In the genomic region with DNA sequence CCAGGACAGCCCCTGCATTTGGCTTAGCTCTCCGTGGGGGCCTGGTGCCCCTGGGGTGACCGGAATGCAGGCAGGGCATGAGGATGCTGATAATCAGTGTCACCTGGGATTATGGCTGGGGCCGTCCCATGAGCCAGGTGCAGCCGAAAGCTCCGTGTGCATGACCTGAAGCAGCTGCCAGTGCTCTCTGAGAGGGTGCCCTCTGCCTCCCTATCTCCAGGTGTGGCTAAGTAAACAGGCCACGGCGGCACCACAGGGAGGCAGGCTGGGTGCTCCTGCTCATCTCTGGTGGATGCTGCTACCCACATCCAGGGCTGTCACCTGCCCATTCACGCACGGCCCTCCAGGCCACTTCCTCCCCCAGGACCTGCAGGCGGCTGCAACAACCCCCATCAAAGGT, we compare ENCODE assay signal across 1 cellular context.
TF ChIP-seq lines count a peak whose summit lies in the region.

No MANE protein-coding gene starts in this region.

TF ChIP-seq in WTC11, 78 proteins besides CTCF, POLR2A, EP300 and RAD21 (continued from another document):
- TF ChIP-seq, protein P1, sequence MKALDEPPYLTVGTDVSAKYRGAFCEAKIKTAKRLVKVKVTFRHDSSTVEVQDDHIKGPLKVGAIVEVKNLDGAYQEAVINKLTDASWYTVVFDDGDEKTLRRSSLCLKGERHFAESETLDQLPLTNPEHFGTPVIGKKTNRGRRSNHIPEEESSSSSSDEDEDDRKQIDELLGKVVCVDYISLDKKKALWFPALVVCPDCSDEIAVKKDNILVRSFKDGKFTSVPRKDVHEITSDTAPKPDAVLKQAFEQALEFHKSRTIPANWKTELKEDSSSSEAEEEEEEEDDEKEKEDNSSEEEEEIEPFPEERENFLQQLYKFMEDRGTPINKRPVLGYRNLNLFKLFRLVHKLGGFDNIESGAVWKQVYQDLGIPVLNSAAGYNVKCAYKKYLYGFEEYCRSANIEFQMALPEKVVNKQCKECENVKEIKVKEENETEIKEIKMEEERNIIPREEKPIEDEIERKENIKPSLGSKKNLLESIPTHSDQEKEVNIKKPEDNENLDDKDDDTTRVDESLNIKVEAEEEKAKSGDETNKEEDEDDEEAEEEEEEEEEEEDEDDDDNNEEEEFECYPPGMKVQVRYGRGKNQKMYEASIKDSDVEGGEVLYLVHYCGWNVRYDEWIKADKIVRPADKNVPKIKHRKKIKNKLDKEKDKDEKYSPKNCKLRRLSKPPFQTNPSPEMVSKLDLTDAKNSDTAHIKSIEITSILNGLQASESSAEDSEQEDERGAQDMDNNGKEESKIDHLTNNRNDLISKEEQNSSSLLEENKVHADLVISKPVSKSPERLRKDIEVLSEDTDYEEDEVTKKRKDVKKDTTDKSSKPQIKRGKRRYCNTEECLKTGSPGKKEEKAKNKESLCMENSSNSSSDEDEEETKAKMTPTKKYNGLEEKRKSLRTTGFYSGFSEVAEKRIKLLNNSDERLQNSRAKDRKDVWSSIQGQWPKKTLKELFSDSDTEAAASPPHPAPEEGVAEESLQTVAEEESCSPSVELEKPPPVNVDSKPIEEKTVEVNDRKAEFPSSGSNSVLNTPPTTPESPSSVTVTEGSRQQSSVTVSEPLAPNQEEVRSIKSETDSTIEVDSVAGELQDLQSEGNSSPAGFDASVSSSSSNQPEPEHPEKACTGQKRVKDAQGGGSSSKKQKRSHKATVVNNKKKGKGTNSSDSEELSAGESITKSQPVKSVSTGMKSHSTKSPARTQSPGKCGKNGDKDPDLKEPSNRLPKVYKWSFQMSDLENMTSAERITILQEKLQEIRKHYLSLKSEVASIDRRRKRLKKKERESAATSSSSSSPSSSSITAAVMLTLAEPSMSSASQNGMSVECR (CRISPR knock-in tag; IDR thresholded peaks at IDR 0.05; ENCODE audit: borderline replicate concordance) = no peak
- TF ChIP-seq, protein P2, sequence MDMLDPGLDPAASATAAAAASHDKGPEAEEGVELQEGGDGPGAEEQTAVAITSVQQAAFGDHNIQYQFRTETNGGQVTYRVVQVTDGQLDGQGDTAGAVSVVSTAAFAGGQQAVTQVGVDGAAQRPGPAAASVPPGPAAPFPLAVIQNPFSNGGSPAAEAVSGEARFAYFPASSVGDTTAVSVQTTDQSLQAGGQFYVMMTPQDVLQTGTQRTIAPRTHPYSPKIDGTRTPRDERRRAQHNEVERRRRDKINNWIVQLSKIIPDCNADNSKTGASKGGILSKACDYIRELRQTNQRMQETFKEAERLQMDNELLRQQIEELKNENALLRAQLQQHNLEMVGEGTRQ (CRISPR knock-in tag; IDR thresholded peaks at IDR 0.05) = no peak
- TF ChIP-seq NR3C1 (CRISPR knock-in tag; conservative IDR thresholded peaks at IDR 0.05; ENCODE audit: low read depth) = no peak
- TF ChIP-seq, protein P3, sequence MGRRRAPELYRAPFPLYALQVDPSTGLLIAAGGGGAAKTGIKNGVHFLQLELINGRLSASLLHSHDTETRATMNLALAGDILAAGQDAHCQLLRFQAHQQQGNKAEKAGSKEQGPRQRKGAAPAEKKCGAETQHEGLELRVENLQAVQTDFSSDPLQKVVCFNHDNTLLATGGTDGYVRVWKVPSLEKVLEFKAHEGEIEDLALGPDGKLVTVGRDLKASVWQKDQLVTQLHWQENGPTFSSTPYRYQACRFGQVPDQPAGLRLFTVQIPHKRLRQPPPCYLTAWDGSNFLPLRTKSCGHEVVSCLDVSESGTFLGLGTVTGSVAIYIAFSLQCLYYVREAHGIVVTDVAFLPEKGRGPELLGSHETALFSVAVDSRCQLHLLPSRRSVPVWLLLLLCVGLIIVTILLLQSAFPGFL (CRISPR knock-in tag; IDR thresholded peaks at IDR 0.05; ENCODE audit: borderline replicate concordance) = no peak
